ENCODE assay signal across 11 cellular contexts in genomic region chr4:168319486-168320019, GRCh38. TPM values are rescaled to one million over a fixed set of nuclear protein-coding genes. Genes with fewer than 3 reads are reported as not detected.
DNase-seq lines count a peak whose midpoint lies in the region; ATAC-seq and TF ChIP-seq lines count a peak whose summit lies in the region.
"Had no signal": no experiment of that assay in that cellular context is flagged by ENCODE, and none has a peak within 500 bp of the region (broad histone marks: within the 10 kb centered on the region; RNA-seq: fewer than 3 reads in every experiment).

No MANE protein-coding gene starts in this region.

- H3K36me3 ChIP-seq in Karpas-422 (ENCODE audit: insufficient read depth, low read length) = no peaks in the 10 kb centered on the region
- H3K36me3 ChIP-seq in endodermal cell (ENCODE audit: control insufficient read depth, insufficient read depth, low read length) = no peaks in the 10 kb centered on the region
- H3K36me3 ChIP-seq in neural progenitor cell = no peaks in the 10 kb centered on the region
- H3K36me3 ChIP-seq: cardiac muscle cell had no signal

- H3K9me3 ChIP-seq in CD4-positive, alpha-beta T cell (ENCODE audit: control insufficient read depth, low read length) = no peaks in the 10 kb centered on the region
- no peaks in the 10 kb centered on the region for H3K9me3 ChIP-seq in Karpas-422 (ENCODE audit: low read length)
- no peaks in the 10 kb centered on the region for H3K9me3 ChIP-seq in endodermal cell (ENCODE audit: control insufficient read depth, low read length)
- no peaks in the 10 kb centered on the region for H3K9me3 ChIP-seq in neural progenitor cell (ENCODE audit: low read depth)

- peaks cover 6% of the 10 kb centered on the region for H3F3A ChIP-seq in neural progenitor cell (ENCODE audit: low read depth)

- peak overlapping the region; percentile 99 for H3K4me3 Mint-ChIP-seq in CD4-positive, alpha-beta T cell
- H3K4me3 Mint-ChIP-seq in endodermal cell (peak overlapping the region; percentile 82), neural progenitor cell (peak overlapping the region; percentile 89)

- H3K79me2 ChIP-seq in Karpas-422 (ENCODE audit: low read length) = no peaks in the 10 kb centered on the region
- H3K79me2 ChIP-seq in neural progenitor cell (ENCODE audit: low read depth) = no peaks in the 10 kb centered on the region

- intact Hi-C loops in CD4-positive, alpha-beta T cell (cut with DNase I, micrococcal nuclease) = loop anchor here (2.0 to 10.0 kb wide), 6 partner anchors 159 to 1705 kb away; partner anchors contain the start of genes CBR4 (in 1 of the 2), HPF1 (in 1 of the 2), MFAP3L (in 1 of the 2) and NEK1 (in 1 of the 2)
- intact Hi-C loops in posterior vena cava (cut with DNase I) = no loop called here

- peaks cover 59% of the 10 kb centered on the region for H3K4me1 Mint-ChIP-seq in CD4-positive, alpha-beta T cell (ENCODE audit: low read depth)
- peaks cover 10% of the 10 kb centered on the region for H3K4me1 Mint-ChIP-seq in endodermal cell
- peaks cover 18% of the 10 kb centered on the region for H3K4me1 Mint-ChIP-seq in neural progenitor cell

- no peaks in the 10 kb centered on the region for H3K9me2 ChIP-seq in Karpas-422 (replicated peaks; ENCODE audit: insufficient read depth, low read length)

- peaks cover 13% of the 10 kb centered on the region for H3K36me3 Mint-ChIP-seq in CD4-positive, alpha-beta T cell (ENCODE audit: low read depth)
- H3K36me3 Mint-ChIP-seq in endodermal cell (ENCODE audit: low read depth) (no peaks in the 10 kb centered on the region), neural progenitor cell (no peaks in the 10 kb centered on the region)

- H3K4me1 ChIP-seq in Karpas-422 (ENCODE audit: low read length) (peaks cover 16% of the 10 kb centered on the region), endodermal cell (ENCODE audit: control insufficient read depth, insufficient read depth, low read length) (peaks cover 6% of the 10 kb centered on the region), neural progenitor cell (peaks cover 4% of the 10 kb centered on the region)

- H3K27me3 Mint-ChIP-seq in CD4-positive, alpha-beta T cell = no peaks in the 10 kb centered on the region
- no peaks in the 10 kb centered on the region for H3K27me3 Mint-ChIP-seq in endodermal cell (ENCODE audit: insufficient read depth)
- no peaks in the 10 kb centered on the region for H3K27me3 Mint-ChIP-seq in neural progenitor cell (ENCODE audit: insufficient read depth, low read depth)

- H3K9me3 Mint-ChIP-seq in CD4-positive, alpha-beta T cell = no peaks in the 10 kb centered on the region
- H3K9me3 Mint-ChIP-seq in endodermal cell (no peaks in the 10 kb centered on the region), neural progenitor cell (peaks cover 6% of the 10 kb centered on the region)

- H3K9ac ChIP-seq in Karpas-422 (ENCODE audit: low read length) = peak overlapping the region; percentile 86; the same call in 1 of the 2 replicates
- no peak overlapping the region for H3K9ac ChIP-seq in endodermal cell (ENCODE audit: extremely low read depth, low read length, poor library complexity, severe bottlenecking)
- H3K9ac ChIP-seq in neural progenitor cell = no peak overlapping the region

- TF ChIP-seq CTCF in CD4-positive, alpha-beta T cell (IDR thresholded peaks at IDR 0.05) = no peak
- TF ChIP-seq CTCF in endodermal cell (conservative IDR thresholded peaks at IDR 0.05) (no peak), neural progenitor cell (IDR thresholded peaks at IDR 0.05) (no peak)

- H3K4me3 ChIP-seq in Karpas-422 (ENCODE audit: low read length) = peak overlapping the region; percentile 81
- no peak overlapping the region for H3K4me3 ChIP-seq in endodermal cell (ENCODE audit: low read length)
- no peak overlapping the region for H3K4me3 ChIP-seq in neural progenitor cell

- H2AFZ ChIP-seq in Karpas-422 (ENCODE audit: low read length) = no peak overlapping the region
- no peak overlapping the region for H2AFZ ChIP-seq in neural progenitor cell (replicated peaks)

- peak overlapping the region; percentile 94 for H3K27ac ChIP-seq in CD4-positive, alpha-beta T cell (ENCODE audit: low read depth, low read length)
- no peak overlapping the region for H3K27ac ChIP-seq in Karpas-422 (ENCODE audit: low read length)
- H3K27ac ChIP-seq in endodermal cell (ENCODE audit: low read depth, low read length) = no peak overlapping the region
- H3K27ac ChIP-seq in neural progenitor cell = no peak overlapping the region
- H3K27ac ChIP-seq: cardiac muscle cell had no signal

- peak overlapping the region; percentile 82 for H3K4me2 ChIP-seq in Karpas-422 (ENCODE audit: low read depth, low read length, poor library complexity, severe bottlenecking)
- H3K4me2 ChIP-seq in neural progenitor cell = no peak overlapping the region

- CTCF ChIA-PET in CD4-positive, alpha-beta T cell (lab: Charles Lee) = no interaction called here

- H4K20me1 ChIP-seq in Karpas-422 (ENCODE audit: insufficient read depth, low read depth, low read length) = no peaks in the 10 kb centered on the region
- H4K20me1 ChIP-seq in neural progenitor cell (ENCODE audit: low read depth) = no peaks in the 10 kb centered on the region

- POLR2A ChIA-PET in CD4-positive, alpha-beta T cell (lab: Charles Lee) = interaction anchor here (0.8 to 4.0 kb wide), 4 partner anchors 16 to 691 kb away, joined by 3 to 43 read pairs (median 14); partner anchors contain the start of genes CBR4 and DDX60L

- ATAC-seq in CD4-positive, alpha-beta T cell (ENCODE audit: poor library complexity) = no peak
- ATAC-seq in HG03378 (IDR thresholded peaks at IDR 0.05; ENCODE audit: unreplicated experiment) = no peak

- H3K27ac Mint-ChIP-seq in CD4-positive, alpha-beta T cell = peak overlapping the region; percentile 100
- H3K27ac Mint-ChIP-seq in endodermal cell = no peak overlapping the region
- no peak overlapping the region for H3K27ac Mint-ChIP-seq in neural progenitor cell

- 90 to 100% methylated on average over 1 of the region's 3 CpGs for WGBS in endodermal cell (ENCODE audit: insufficient coverage in 1 of 2, insufficient read length in 1 of 2), 2 experiments

- no peak for DNase-seq in CD4-positive, alpha-beta T cell
- DNase-seq in Karpas-422 (no peak), endodermal cell (no peak), neural progenitor cell (ENCODE audit: low spot score) (no peak), NCI-H526 (lab: John Stamatoyannopoulos, UW) (no peak), posterior vena cava (ENCODE audit: low spot score) (no peak), CD1c-positive myeloid dendritic cell (ENCODE audit: extremely low spot score) (no peak)
- DNase-seq: DMS79 treated with DMSO at 0.1 percent for 48 hours; stimulated activated CD4-positive, alpha-beta T cell treated with anti-CD3 and anti-CD28 coated beads, Interleukin-12 subunit alpha, Interleukin-12 subunit beta, amount 100 ng/mL, for 4 hours had no signal

- H3K27me3 ChIP-seq in CD4-positive, alpha-beta T cell (ENCODE audit: control insufficient read depth, insufficient read depth, low read length) = no peaks in the 10 kb centered on the region
- H3K27me3 ChIP-seq in Karpas-422 (ENCODE audit: low read length) = no peaks in the 10 kb centered on the region
- H3K27me3 ChIP-seq in endodermal cell (ENCODE audit: control insufficient read depth, insufficient read depth, low read length, poor library complexity, severe bottlenecking) = no peaks in the 10 kb centered on the region
- H3K27me3 ChIP-seq in neural progenitor cell = peaks cover 8% of the 10 kb centered on the region
- H3K27me3 ChIP-seq: cardiac muscle cell had no signal

RNA-seq across cellular contexts. Expression of gene DDX60, which starts 1.0 kb away (rescaled TPM):
- total RNA-seq in CD4-positive, alpha-beta T cell = 10 to 100 TPM; 11.9 to 12.2 TPM
- total RNA-seq in Karpas-422 (2014; rRNA removed; shearing (Covaris generic); ENCODE audit: low replicate concordance) = 4.2 and 9.2 TPM in 2 replicates
- 1 to 10 TPM; 1.6 to 3.1 TPM for total RNA-seq in endodermal cell
- 3.6 TPM for polyA plus RNA-seq in endodermal cell (2013, experiment 1 of 2)
- 3.6 TPM for polyA plus RNA-seq in endodermal cell (2013, experiment 2 of 2)
- total RNA-seq in neural progenitor cell (ENCODE audit: low replicate concordance) = 3.3 and 7.8 TPM in 2 replicates
- total RNA-seq in posterior vena cava = 10 to 100 TPM; 14.3 to 18.4 TPM

Comparison
In these comparisons a context has a peak if more than half of its experiments do, and no peak if none do; other contexts are left out.
1. intact Hi-C loops: an anchor here in CD4-positive, alpha-beta T cell (2.0 to 10.0 kb wide); none called in posterior vena cava.